ENCODE assay signal across 8 cellular contexts in the genomic region with DNA sequence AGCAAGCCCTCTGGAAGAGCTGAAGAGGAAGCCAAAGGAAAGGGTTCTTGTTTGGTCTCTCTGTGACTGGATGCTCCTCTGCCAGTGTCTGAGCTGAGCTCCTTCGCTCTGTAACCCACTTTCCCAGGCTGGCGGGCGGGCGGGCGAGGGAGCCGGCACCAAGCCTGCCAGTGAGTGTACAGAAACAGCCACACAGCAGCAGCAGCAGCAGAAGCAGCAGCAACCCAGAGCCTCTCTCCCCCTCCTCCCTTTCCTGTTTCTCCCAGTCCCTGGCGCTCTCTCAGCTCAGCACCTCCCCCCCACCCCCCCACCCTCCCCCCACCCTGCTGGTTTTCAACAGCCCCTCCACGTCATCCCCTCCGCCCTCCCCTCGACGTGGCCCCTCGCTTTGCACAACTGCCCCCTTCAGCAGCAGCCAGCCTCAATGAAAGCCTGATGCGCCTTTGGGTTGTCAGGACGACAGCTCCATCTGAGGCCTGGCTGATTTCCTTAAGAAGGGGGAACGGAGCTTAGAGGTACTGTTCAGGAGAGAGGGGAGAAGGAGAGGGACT. TPM values are rescaled to one million over a fixed set of nuclear protein-coding genes. Genes with fewer than 3 reads are reported as not detected.
DNase-seq lines count a peak whose midpoint lies in the region; ATAC-seq and TF ChIP-seq lines count a peak whose summit lies in the region.

A gene (minus strand): TSS at position 197 of the 551 bp plus-strand sequence.

- H4K20me1 ChIP-seq in hepatocyte (ENCODE audit: insufficient read depth, poor library complexity, severe bottlenecking), result no peaks in the 10 kb centered on the region

- TF ChIP-seq CTCF in HFF-Myc (IDR thresholded peaks at IDR 0.05; ENCODE audit: low read depth, low read length, missing control alignments), result no peak
- TF ChIP-seq CTCF in hepatocyte (IDR thresholded peaks at IDR 0.05; ENCODE audit: poor library complexity), result no peak
- TF ChIP-seq CTCF in retinal pigment epithelial cell (conservative IDR thresholded peaks at IDR 0.05; ENCODE audit: low read depth, low read length), result no peak

- H3K4me1 ChIP-seq in hepatocyte (ENCODE audit: insufficient read depth), result peaks cover 33% of the 10 kb centered on the region

- peak within 1 kb of the TSS; percentile 79 for H3K27ac ChIP-seq in hepatocyte

- DNase-seq in HFF-Myc (ENCODE audit: extremely low read depth, low read depth) (no peak), SW480 (ENCODE audit: low spot score) (peak; percentile 6), hepatocyte (ENCODE audit: low spot score) (peak; percentile 69), retinal pigment epithelial cell (ENCODE audit: low read depth) (no peak), T1000 (lab: John Stamatoyannopoulos, UW) (no peak)
- no peak for DNase-seq in activated naive CD4-positive, alpha-beta T cell treated with anti-CD3 and anti-CD28 coated beads, Interleukin-2, amount 10 ng/mL, durations not matched to agents 7 days and 5 days
- DNase-seq in stimulated activated CD4-positive, alpha-beta T cell treated with anti-CD3 and anti-CD28 coated beads, Interleukin-12 subunit alpha, Interleukin-12 subunit beta, amount 100 ng/mL, for 4 hours, result no peak

- CTCF ChIA-PET in activated naive CD4-positive, alpha-beta T cell treated with anti-CD3 and anti-CD28 coated beads, Interleukin-2, amount 10 ng/mL, durations not matched to agents 7 days and 5 days (lab: Charles Lee), result no interaction called here

- H3K9me3 ChIP-seq in hepatocyte (ENCODE audit: low read depth), result no peaks in the 10 kb centered on the region

- no peak for ATAC-seq in HG03280 (IDR thresholded peaks at IDR 0.05; ENCODE audit: unreplicated experiment)

- no peaks in the 10 kb centered on the region for H3K4me1 Mint-ChIP-seq in activated naive CD4-positive, alpha-beta T cell treated with anti-CD3 and anti-CD28 coated beads, Interleukin-2, amount 10 ng/mL, durations not matched to agents 7 days and 5 days

- no peak within 1 kb of the TSS for H3K27ac Mint-ChIP-seq in activated naive CD4-positive, alpha-beta T cell treated with anti-CD3 and anti-CD28 coated beads, Interleukin-2, amount 10 ng/mL, durations not matched to agents 7 days and 5 days

- H3K9me2 ChIP-seq in hepatocyte (replicated peaks; ENCODE audit: insufficient read depth), result no peaks in the 10 kb centered on the region

- WGBS in hepatocyte (ENCODE audit: low lambda C conversion rate, missing lambda C conversion rate), result 5% methylated on average over 6 of the region's 15 CpGs

- no peaks in the 10 kb centered on the region for H3K36me3 ChIP-seq in hepatocyte (replicated peaks; ENCODE audit: insufficient read depth, low read depth)

- peak within 1 kb of the TSS; percentile 84 for H2AFZ ChIP-seq in hepatocyte

- H3K4me2 ChIP-seq in hepatocyte, result peak within 1 kb of the TSS; percentile 89

- H3K9me3 Mint-ChIP-seq in activated naive CD4-positive, alpha-beta T cell treated with anti-CD3 and anti-CD28 coated beads, Interleukin-2, amount 10 ng/mL, durations not matched to agents 7 days and 5 days, result peaks cover 4% of the 10 kb centered on the region

- no peak within 1 kb of the TSS for H3K4me3 Mint-ChIP-seq in activated naive CD4-positive, alpha-beta T cell treated with anti-CD3 and anti-CD28 coated beads, Interleukin-2, amount 10 ng/mL, durations not matched to agents 7 days and 5 days

- peaks cover 16% of the 10 kb centered on the region for H3K27me3 Mint-ChIP-seq in activated naive CD4-positive, alpha-beta T cell treated with anti-CD3 and anti-CD28 coated beads, Interleukin-2, amount 10 ng/mL, durations not matched to agents 7 days and 5 days

- H3K27me3 ChIP-seq in hepatocyte, result no peaks in the 10 kb centered on the region

- H3K36me3 Mint-ChIP-seq in activated naive CD4-positive, alpha-beta T cell treated with anti-CD3 and anti-CD28 coated beads, Interleukin-2, amount 10 ng/mL, durations not matched to agents 7 days and 5 days, result no peaks in the 10 kb centered on the region

- peak within 1 kb of the TSS; percentile 55 for H3K4me3 ChIP-seq in HFF-Myc (replicated peaks; ENCODE audit: low read depth, low read length)
- H3K4me3 ChIP-seq in hepatocyte, result peak within 1 kb of the TSS; percentile 79
- peak within 1 kb of the TSS; percentile 68 for H3K4me3 ChIP-seq in retinal pigment epithelial cell (ENCODE audit: low read length)

- H3K79me2 ChIP-seq in hepatocyte, result peaks cover 21% of the 10 kb centered on the region

RNA-seq across cellular contexts. Expression of the gene that starts here (rescaled TPM):
- 14.0 and 15.1 TPM in 2 replicates for total RNA-seq in hepatocyte
- polyA plus RNA-seq in hepatocyte, result 16.6 and 22.3 TPM in 2 replicates

Comparison
In these comparisons a context has a peak if more than half of its experiments do, and no peak if none do; other contexts are left out.
1. DNase-seq: peak in SW480 (single experiment) and hepatocyte (single experiment); none in HFF-Myc (single experiment), retinal pigment epithelial cell (single experiment), activated naive CD4-positive, alpha-beta T cell treated with anti-CD3 and anti-CD28 coated beads, Interleukin-2, amount 10 ng/mL, durations not matched to agents 7 days and 5 days (single experiment), T1000 (single experiment) and stimulated activated CD4-positive, alpha-beta T cell treated with anti-CD3 and anti-CD28 coated beads, Interleukin-12 subunit alpha, Interleukin-12 subunit beta, amount 100 ng/mL, for 4 hours (single experiment).
2. Peak in every context shown above with its lines, with median percentiles within 50 percentile points of each other: H3K4me3 ChIP-seq.